In genomic region chr5:141637693-141638419, GRCh38 we compare ENCODE assay signal across 8 cellular contexts. TPM values are rescaled to one million over a fixed set of nuclear protein-coding genes. Genes with fewer than 3 reads are reported as not detected.
A peak's percentile ranks its signal among the peaks of the same experiment; 100 is the strongest.
DNase-seq lines count a peak whose midpoint lies in the region; ATAC-seq lines count a peak whose summit lies in the region.

No MANE protein-coding gene starts in this region.

- peaks cover 7% of the 10 kb centered on the region for H3K36me3 Mint-ChIP-seq in activated naive CD4-positive, alpha-beta T cell treated with anti-CD3 and anti-CD28 coated beads, Interleukin-2, amount 50 U/mL, for 24 hours

- H3K9me3 Mint-ChIP-seq in activated naive CD4-positive, alpha-beta T cell treated with anti-CD3 and anti-CD28 coated beads, Interleukin-2, amount 50 U/mL, for 24 hours: no peaks in the 10 kb centered on the region

- H3K36me3 ChIP-seq in SK-N-MC (ENCODE audit: insufficient read depth, low read length): peaks cover 9% of the 10 kb centered on the region; the same call in 1 of the 2 replicates

- H3K4me3 ChIP-seq in SK-N-MC: peak overlapping the region; percentile 99

- H3K27ac ChIP-seq in SK-N-MC: no peak overlapping the region

- ATAC-seq in HG03442 (IDR thresholded peaks at IDR 0.05; ENCODE audit: unreplicated experiment) (peak; percentile 33), GM19467 (IDR thresholded peaks at IDR 0.05; ENCODE audit: unreplicated experiment) (no peak)

- H3K27ac Mint-ChIP-seq in activated naive CD4-positive, alpha-beta T cell treated with anti-CD3 and anti-CD28 coated beads, Interleukin-2, amount 50 U/mL, for 24 hours: peak overlapping the region; percentile 91

- H3K4me1 Mint-ChIP-seq in activated naive CD4-positive, alpha-beta T cell treated with anti-CD3 and anti-CD28 coated beads, Interleukin-2, amount 50 U/mL, for 24 hours: peaks cover 53% of the 10 kb centered on the region

- DNase-seq in DMS 273 (lab: John Stamatoyannopoulos, UW; ENCODE audit: unreplicated experiment) (peak; percentile 54), DMS 273 treated with DMSO at 0.1 percent for 48 hours (lab: John Stamatoyannopoulos, UW) (no peak), SK-N-MC (ENCODE audit: low read depth, low spot score) (no peak), cardiac septum (ENCODE audit: low spot score) (peak; percentile 81), posterior vena cava (ENCODE audit: low spot score) (peak; percentile 87)

- no peaks in the 10 kb centered on the region for H3K27me3 Mint-ChIP-seq in activated naive CD4-positive, alpha-beta T cell treated with anti-CD3 and anti-CD28 coated beads, Interleukin-2, amount 50 U/mL, for 24 hours

- H3K9ac ChIP-seq in SK-N-MC (ENCODE audit: insufficient read length): peak overlapping the region; percentile 17

- peak overlapping the region; percentile 88 for H3K4me3 Mint-ChIP-seq in activated naive CD4-positive, alpha-beta T cell treated with anti-CD3 and anti-CD28 coated beads, Interleukin-2, amount 50 U/mL, for 24 hours

- no peaks in the 10 kb centered on the region for H3K9me3 ChIP-seq in SK-N-MC (ENCODE audit: low read depth, low read length)

- intact Hi-C loops in cardiac septum (cut with DNase I) (no loop called here), posterior vena cava (cut with DNase I) (no loop called here)

RNA-seq across cellular contexts. Expression of gene RELL2, which starts 1.1 kb away (rescaled TPM):
- total RNA-seq in cardiac septum: 0.70 TPM
- total RNA-seq in posterior vena cava: 1 to 10 TPM; 2.5 to 3.0 TPM

RNA-seq across cellular contexts. Expression of gene HDAC3, which starts 1.2 kb away (rescaled TPM):
- total RNA-seq in cardiac septum: 34.1 TPM
- 10 to 100 TPM; 30.3 to 34.7 TPM for total RNA-seq in posterior vena cava

RNA-seq across cellular contexts. Expression of gene FCHSD1, which starts 13.4 kb away (rescaled TPM):
- total RNA-seq in cardiac septum (4.1 TPM), posterior vena cava (10 to 100 TPM; 11.6 to 13.6 TPM)

RNA-seq across cellular contexts. Expression of gene DIAPH1, which starts 19.1 kb away (rescaled TPM):
- total RNA-seq in cardiac septum: 77.7 TPM
- 10 to 100 TPM; 52.3 to 83.8 TPM for total RNA-seq in posterior vena cava

RNA-seq across cellular contexts. Expression of gene ARAP3, which starts 44.2 kb away (rescaled TPM):
- total RNA-seq in cardiac septum: 22.9 TPM
- total RNA-seq in posterior vena cava: 10 to 100 TPM; 14.7 to 18.8 TPM

Comparison
In these comparisons a context has a peak if more than half of its experiments do, and no peak if none do; other contexts are left out.
1. DNase-seq: peak in DMS 273 (single experiment), cardiac septum (single experiment) and posterior vena cava (single experiment); none in DMS 273 treated with DMSO at 0.1 percent for 48 hours (single experiment) and SK-N-MC (single experiment).